In the genomic region with DNA sequence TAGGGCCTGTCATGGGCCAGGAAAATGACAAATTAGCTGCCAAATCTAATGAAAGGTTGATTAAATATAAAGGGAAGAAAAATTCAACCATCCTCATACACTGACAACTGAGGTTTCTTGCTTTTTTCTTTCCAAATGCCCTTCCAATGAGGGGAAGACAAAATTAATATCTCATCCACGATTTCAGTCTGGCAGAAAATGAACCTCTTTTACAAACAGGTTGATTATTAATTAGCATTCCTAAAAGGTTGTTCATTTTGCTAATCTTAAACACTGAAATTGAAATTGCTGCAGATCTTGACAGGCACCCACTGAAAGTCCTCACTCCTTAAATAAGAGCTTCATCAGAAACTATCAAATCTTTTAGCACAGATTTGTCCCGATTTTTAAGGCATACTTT, we compare ENCODE assay signal across 26 cellular contexts. TPM values are rescaled to one million over a fixed set of nuclear protein-coding genes. Genes with fewer than 3 reads are reported as not detected.
"Had no signal": no experiment of that assay in that cellular context is flagged by ENCODE, and none has a peak within 500 bp of the region (broad histone marks: within the 10 kb centered on the region; RNA-seq: fewer than 3 reads in every experiment).

No MANE protein-coding gene starts in this region.

- H3K27me3 ChIP-seq: SJSA1 had no signal

- H3K27ac ChIP-seq: SJSA1, SK-N-MC had no signal

- H3K4me3 ChIP-seq: SJSA1, SK-N-MC had no signal

- H3K9me3 ChIP-seq: SJSA1 had no signal

- ATAC-seq: Panc1 had no signal

- H3K36me3 ChIP-seq: SJSA1 had no signal

- H3K4me1 ChIP-seq: SJSA1 had no signal

- DNase-seq: KBM-7, MV-4-11, NCI-H1048, NCI-H1105, NCI-H1417, NCI-H146, NCI-H1694 treated with DMSO at 0.1 percent for 48 hours, NCI-H1930, NCI-H2081, NCI-H2107, NCI-H2227 treated with DMSO at 0.1 percent for 48 hours, NCI-H524, NCI-H526 treated with DMSO at 0.1 percent for 48 hours, NCI-H748 treated with DMSO at 0.1 percent for 48 hours, Right ventricle myocardium superior, SIG-M5 had no signal

RNA-seq across cellular contexts. Expression of a gene that starts 45.5 kb away (rescaled TPM):
- total RNA-seq: HT-29, LHCN-M2, MCF 10A, NCI-H460, OCI-LY7, PC-3, Right ventricle myocardium superior, RPMI7951, SJSA1 had no signal
